In genomic region chr2:218569038-218569431, GRCh38 we compare ENCODE assay signal across 8 cellular contexts. TPM values are rescaled to one million over a fixed set of nuclear protein-coding genes. Genes with fewer than 3 reads are reported as not detected.
DNase-seq lines count a peak whose midpoint lies in the region; FAIRE-seq and TF ChIP-seq lines count a peak whose summit lies in the region.

No MANE protein-coding gene starts in this region.

- no peaks in the 10 kb centered on the region for H3K27me3 ChIP-seq in mucosa of stomach (ENCODE audit: control insufficient read depth, insufficient read depth, low read length)

- DNase-seq in GM12892 (ENCODE audit: insufficient read length) (peak; percentile 31), HFF-Myc (ENCODE audit: extremely low read depth, low read depth) (no peak), NCI-H146 treated with DMSO at 0.1 percent for 48 hours (lab: John Stamatoyannopoulos, UW; ENCODE audit: unreplicated experiment) (peak; percentile 5), endothelial cell (ENCODE audit: low spot score) (peak; percentile 56), ecto neural progenitor cell (ENCODE audit: low spot score) (no peak)
- DNase-seq in activated CD8-positive, alpha-beta memory T cell treated with anti-CD3 and anti-CD28 coated beads for 48 hours (ENCODE audit: low read depth in 2 of 3, low spot score in 2 of 3): peak; percentile 41 to 49 (median 45)
- DNase-seq in stimulated activated CD8-positive, alpha-beta memory T cell treated with anti-CD3 and anti-CD28 coated beads, Interleukin-7, amount 100 ng/mL, for 24 hours (ENCODE audit: low read depth): peak; percentile 27

- FAIRE-seq in GM12892 (lab: Jason Lieb, UNC): peak; percentile 83

- no peaks in the 10 kb centered on the region for H3K36me3 ChIP-seq in mucosa of stomach (ENCODE audit: control insufficient read depth, insufficient read depth, low read length)

- H3K9ac ChIP-seq in mucosa of stomach (ENCODE audit: low read length): peak overlapping the region; percentile 89

- H3K4me1 Mint-ChIP-seq in endothelial cell (ENCODE audit: unreplicated experiment): peaks cover 27% of the 10 kb centered on the region

- H3K9me3 ChIP-seq in mucosa of stomach (ENCODE audit: control insufficient read depth, low read length): no peaks in the 10 kb centered on the region

- peaks cover 11% of the 10 kb centered on the region for H3K4me1 ChIP-seq in mucosa of stomach (ENCODE audit: control insufficient read depth, insufficient read depth, low read length)

- H3K36me3 Mint-ChIP-seq in endothelial cell (ENCODE audit: low read depth, unreplicated experiment): peaks cover 19% of the 10 kb centered on the region

- TF ChIP-seq CTCF in HFF-Myc (IDR thresholded peaks at IDR 0.05; ENCODE audit: low read depth, low read length, missing control alignments) (no peak), endothelial cell (IDR thresholded peaks at IDR 0.05; ENCODE audit: unreplicated experiment) (no peak)

- no peaks in the 10 kb centered on the region for H3K9me3 Mint-ChIP-seq in endothelial cell (ENCODE audit: unreplicated experiment)

- no peak for TF ChIP-seq POLR2A in GM12892 (IDR thresholded peaks at IDR 0.05; ENCODE audit: low read depth, low read length)

- H3K27ac Mint-ChIP-seq in endothelial cell (ENCODE audit: unreplicated experiment): peak overlapping the region; percentile 97

- H3K4me3 ChIP-seq in HFF-Myc (replicated peaks; ENCODE audit: low read depth, low read length) (peak overlapping the region; percentile 86), mucosa of stomach (ENCODE audit: low read length) (peak overlapping the region; percentile 75)

- peaks cover 11% of the 10 kb centered on the region for H3K27me3 Mint-ChIP-seq in endothelial cell (ENCODE audit: unreplicated experiment)

- peak overlapping the region; percentile 97 for H3K4me3 Mint-ChIP-seq in endothelial cell (ENCODE audit: unreplicated experiment)

RNA-seq across cellular contexts. Expression of gene CNOT9, which starts 0.4 kb away (rescaled TPM):
- polyA plus RNA-seq in GM12892 (2012; ENCODE audit: missing spikeins): 63.6 TPM
- 56.1 TPM for total RNA-seq in endothelial cell (ENCODE audit: unreplicated experiment)

RNA-seq across cellular contexts. Expression of gene USP37, which starts 0.9 kb away (rescaled TPM):
- 11.1 TPM for polyA plus RNA-seq in GM12892 (2012; ENCODE audit: missing spikeins)
- 16.1 TPM for total RNA-seq in endothelial cell (ENCODE audit: unreplicated experiment)

RNA-seq across cellular contexts. Expression of gene PLCD4, which starts 38.7 kb away (rescaled TPM):
- 0.83 TPM for polyA plus RNA-seq in GM12892 (2012; ENCODE audit: missing spikeins)
- 90.2 TPM for total RNA-seq in endothelial cell (ENCODE audit: unreplicated experiment)

Comparison
In these comparisons a context has a peak if more than half of its experiments do, and no peak if none do; other contexts are left out.
1. DNase-seq: peak in GM12892 (single experiment), NCI-H146 treated with DMSO at 0.1 percent for 48 hours (single experiment), activated CD8-positive, alpha-beta memory T cell treated with anti-CD3 and anti-CD28 coated beads for 48 hours (3 of 3), endothelial cell (single experiment) and stimulated activated CD8-positive, alpha-beta memory T cell treated with anti-CD3 and anti-CD28 coated beads, Interleukin-7, amount 100 ng/mL, for 24 hours (single experiment); none in HFF-Myc (single experiment) and ecto neural progenitor cell (single experiment).